Comparison of ENCODE assay signal across 8 cellular contexts in the genomic region with DNA sequence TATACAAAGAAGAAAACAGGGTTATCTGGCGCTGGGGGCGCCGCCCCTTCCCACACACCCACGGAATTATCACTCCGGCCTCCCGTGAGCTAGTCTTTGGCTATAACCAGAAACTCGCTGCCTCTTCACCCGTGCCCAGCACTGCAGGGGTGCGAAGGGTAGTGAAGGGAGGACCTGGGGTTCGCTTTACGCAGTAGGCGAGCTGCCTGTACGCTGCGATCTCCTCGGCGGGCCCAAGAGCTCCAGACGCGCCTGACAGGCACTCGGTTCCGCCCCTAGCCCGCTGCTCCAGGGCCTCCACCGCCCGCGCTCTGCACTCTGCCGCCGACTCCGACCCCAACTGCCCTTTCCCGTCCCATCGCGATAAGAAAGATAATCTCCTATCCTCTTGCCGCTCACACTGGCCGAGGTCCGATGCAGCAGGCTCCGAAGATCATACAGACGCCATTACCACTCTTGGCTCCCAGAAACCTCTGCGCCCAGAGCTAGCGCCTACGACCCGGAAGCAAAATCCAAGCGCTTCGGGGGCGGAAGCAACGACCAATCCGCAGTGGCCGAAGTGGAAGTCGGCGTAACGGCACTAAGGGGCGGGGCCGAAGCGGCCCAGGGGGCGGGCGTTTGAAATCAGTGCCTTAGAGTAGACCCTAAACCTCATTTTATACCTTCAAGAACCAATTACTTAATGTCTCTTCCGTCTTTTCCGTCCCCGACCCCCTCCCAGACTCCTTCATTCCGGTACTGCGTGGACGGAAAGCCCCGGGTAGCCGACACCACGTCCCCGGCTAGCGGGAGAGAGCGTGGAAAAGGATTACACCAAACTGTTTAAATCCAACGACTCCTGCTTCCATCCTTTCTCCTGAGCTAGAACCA. TPM values are rescaled to one million over a fixed set of nuclear protein-coding genes. Genes with fewer than 3 reads are reported as not detected.
DNase-seq lines count a peak whose midpoint lies in the region; ATAC-seq and TF ChIP-seq lines count a peak whose summit lies in the region.

Gene CWC15, minus strand, starts transcription at position 458 of the 870 bp plus-strand sequence. CDS start 1,371 bp downstream, outside the sequence.
Gene KDM4D, plus strand, starts transcription at position 611 of the 870 bp plus-strand sequence. CDS start 23,664 bp downstream, outside the sequence.

- CTCF ChIA-PET in WTC11 (lab: Charles Lee) = interaction anchor here (1.1 to 1.3 kb wide), 4 partner anchors 94 to 451 kb away, joined by 3 to 8 read pairs (median 4); no protein-coding TSS in a partner anchor

- H3K27me3 ChIP-seq in smooth muscle cell (ENCODE audit: low read depth) = no peaks in the 10 kb centered on the region

- in situ Hi-C loops in GM18951 (cut with MboI; ENCODE audit: low sequenced_read_pairs, unreplicated experiment) = no loop called here

- POLR2A ChIA-PET in WTC11 (lab: Charles Lee) = interaction anchor here (1.5 to 2.1 kb wide), 2 partner anchors 16 to 94 kb away, joined by 6 to 10 read pairs; partner anchors contain the start of gene SRSF8

- H3K4me3 Mint-ChIP-seq in WTC11 (peak within 1 kb of the TSS; percentile 99), immature natural killer cell (peak within 1 kb of the TSS; percentile 92 to 99 (median 97))

- peak; percentile 83 for TF ChIP-seq POLR2A in GM18951 (IDR thresholded peaks at IDR 0.05; ENCODE audit: extremely low read depth, insufficient read depth, insufficient read length)

- peak within 1 kb of the TSS; percentile 99 for H2AFZ ChIP-seq in smooth muscle cell (ENCODE audit: low read depth)

- DNase-seq in AG08396 (ENCODE audit: low spot score) = peak; percentile 96
- peak; percentile 88 for DNase-seq in NCI-H2227 treated with DMSO at 0.1 percent for 48 hours (lab: John Stamatoyannopoulos, UW)
- peak; percentile 92 for DNase-seq in WTC11 (ENCODE audit: low spot score)
- DNase-seq in caudate nucleus (lab: John Stamatoyannopoulos, UW) = peak; percentile 26 to 97 (median 91)
- DNase-seq in immature natural killer cell = peak; percentile 89 to 92 (median 90)
- DNase-seq in smooth muscle cell (lab: John Stamatoyannopoulos, UW; ENCODE audit: unreplicated experiment) = peak; percentile 70

- H4K20me1 ChIP-seq in smooth muscle cell (ENCODE audit: low read depth) = no peaks in the 10 kb centered on the region

- H3F3A ChIP-seq in smooth muscle cell (ENCODE audit: low read depth) = peaks cover 6% of the 10 kb centered on the region

- under 1% methylated on average over 66 of the region's 66 CpGs for WGBS in smooth muscle cell (ENCODE audit: low lambda C conversion rate)

- peaks cover 30% of the 10 kb centered on the region for H3K36me3 ChIP-seq in smooth muscle cell (ENCODE audit: low read depth)

- H3K4me1 Mint-ChIP-seq in WTC11 (peaks cover 10% of the 10 kb centered on the region), immature natural killer cell (peaks cover 28 to 54% of the 10 kb centered on the region in 2 donors)

- H3K4me3 ChIP-seq in smooth muscle cell = peak within 1 kb of the TSS; percentile 87

- H3K27ac ChIP-seq in caudate nucleus (ENCODE audit: low read depth, low read length) (no peak within 1 kb of the TSS), smooth muscle cell (ENCODE audit: low read depth) (peak within 1 kb of the TSS; percentile 81)

- ATAC-seq in HG03175 (IDR thresholded peaks at IDR 0.05; ENCODE audit: unreplicated experiment) (peak; percentile 100), WTC11 (peak; percentile 99)

- peaks cover 29% of the 10 kb centered on the region for H3K79me2 ChIP-seq in smooth muscle cell (ENCODE audit: low read depth)

- no peaks in the 10 kb centered on the region for H3K9me3 ChIP-seq in smooth muscle cell (replicated peaks; ENCODE audit: low read depth)

- H3K36me3 Mint-ChIP-seq in WTC11 (peaks cover 31% of the 10 kb centered on the region), immature natural killer cell (peaks cover 20 to 40% (median 25%) of the 10 kb centered on the region in 3 donors)

- no peaks in the 10 kb centered on the region for H3K27me3 Mint-ChIP-seq in WTC11 (ENCODE audit: low read depth)
- H3K27me3 Mint-ChIP-seq in immature natural killer cell (ENCODE audit: low read depth in 3 of 3) = peaks cover 3 to 10% (median 6%) of the 10 kb centered on the region in 3 donors

- peak within 1 kb of the TSS; percentile 98 for H3K27ac Mint-ChIP-seq in WTC11
- H3K27ac Mint-ChIP-seq in immature natural killer cell = peak within 1 kb of the TSS; percentile 94 to 99 (median 96)

- no peaks in the 10 kb centered on the region for H3K9me3 Mint-ChIP-seq in WTC11
- no peaks in the 10 kb centered on the region for H3K9me3 Mint-ChIP-seq in immature natural killer cell

- peak within 1 kb of the TSS; percentile 87 for H3K4me2 ChIP-seq in smooth muscle cell

- no peak for TF ChIP-seq CTCF in WTC11 (IDR thresholded peaks at IDR 0.05)
- TF ChIP-seq CTCF in smooth muscle cell (IDR thresholded peaks at IDR 0.05; ENCODE audit: borderline replicate concordance, insufficient read depth, poor library complexity, severe bottlenecking) = no peak

- H3K9ac ChIP-seq in smooth muscle cell (ENCODE audit: low read depth) = peak within 1 kb of the TSS; percentile 93

- peaks cover 12% of the 10 kb centered on the region for H3K4me1 ChIP-seq in smooth muscle cell (ENCODE audit: low read depth)

TF ChIP-seq in WTC11, 78 proteins besides CTCF, POLR2A, EP300 and RAD21 (continues in another document):
- TF ChIP-seq NFATC4 (CRISPR knock-in tag; IDR thresholded peaks at IDR 0.05) (no peak), IRF2 (CRISPR knock-in tag; IDR thresholded peaks at IDR 0.05; ENCODE audit: borderline replicate concordance, low read depth) (no peak), GABPB1 (CRISPR knock-in tag; IDR thresholded peaks at IDR 0.05) (peak; percentile 86), ZNF232 (CRISPR knock-in tag; IDR thresholded peaks at IDR 0.05) (0 out of 2 replicates have a peak, but pooled peaks have one; percentile 76), MXD4 (CRISPR knock-in tag; IDR thresholded peaks at IDR 0.05; ENCODE audit: borderline replicate concordance) (no peak), KAT7 (CRISPR knock-in tag; IDR thresholded peaks at IDR 0.05; ENCODE audit: borderline replicate concordance) (0 out of 2 replicates have a peak, but pooled peaks have one; percentile 77), ZNF425 (CRISPR knock-in tag; conservative IDR thresholded peaks at IDR 0.05) (no peak), ATF1 (CRISPR knock-in tag; IDR thresholded peaks at IDR 0.05) (no peak), SMAD4 (CRISPR knock-in tag; IDR thresholded peaks at IDR 0.05) (no peak), ESRRA (CRISPR knock-in tag; IDR thresholded peaks at IDR 0.05; ENCODE audit: borderline replicate concordance) (no peak), NFE2L1 (CRISPR knock-in tag; IDR thresholded peaks at IDR 0.05) (0 out of 2 replicates have a peak, but pooled peaks have one; percentile 24), NR1H2 (CRISPR knock-in tag; IDR thresholded peaks at IDR 0.05) (no peak), ZNF317 (CRISPR knock-in tag; IDR thresholded peaks at IDR 0.05; ENCODE audit: borderline replicate concordance, low read depth) (no peak), ZNF396 (CRISPR knock-in tag; IDR thresholded peaks at IDR 0.05; ENCODE audit: borderline replicate concordance) (no peak), E2F4 (CRISPR knock-in tag; IDR thresholded peaks at IDR 0.05; ENCODE audit: borderline replicate concordance, low read depth) (peak; percentile 39; the same call in 1 of the 2 replicates), SP1 (CRISPR knock-in tag; conservative IDR thresholded peaks at IDR 0.05) (peak; percentile 88), FOXP1 (CRISPR knock-in tag; IDR thresholded peaks at IDR 0.05; ENCODE audit: borderline replicate concordance) (peak; percentile 68; the same call in 1 of the 2 replicates), GRHL2 (CRISPR knock-in tag; IDR thresholded peaks at IDR 0.05; ENCODE audit: insufficient replicate concordance, severe bottlenecking) (no peak)
- TF ChIP-seq, protein P1, sequence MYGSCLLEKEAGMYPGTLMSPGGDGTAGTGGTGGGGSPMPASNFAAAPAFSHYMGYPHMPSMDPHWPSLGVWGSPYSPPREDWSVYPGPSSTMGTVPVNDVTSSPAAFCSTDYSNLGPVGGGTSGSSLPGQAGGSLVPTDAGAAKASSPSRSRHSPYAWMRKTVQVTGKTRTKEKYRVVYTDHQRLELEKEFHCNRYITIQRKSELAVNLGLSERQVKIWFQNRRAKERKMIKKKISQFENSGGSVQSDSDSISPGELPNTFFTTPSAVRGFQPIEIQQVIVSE (CRISPR knock-in tag; IDR thresholded peaks at IDR 0.05; ENCODE audit: borderline replicate concordance) = no peak

RNA-seq across cellular contexts. Expression of gene CWC15, which starts in this region (rescaled TPM):
- total RNA-seq in WTC11 (2021) (49.4 to 55.5 TPM (median 52.1 TPM) in 3 replicates), smooth muscle cell (64.1 and 80.7 TPM in 2 replicates)
- polyA plus RNA-seq in immature natural killer cell (10 to 100 TPM; 40.4 to 48.7 (median 47.2) TPM), smooth muscle cell (70.0 and 70.2 TPM in 2 replicates)

RNA-seq across cellular contexts. Expression of gene KDM4D, which starts in this region (rescaled TPM):
- total RNA-seq in WTC11 (2021) (1.9 to 2.4 TPM (median 2.1 TPM) in 3 replicates), smooth muscle cell (0.63 and 0.94 TPM in 2 replicates)
- polyA plus RNA-seq in immature natural killer cell (under 1 TPM in 2 of 3 donors, not detected in 1; 0.10 to 0.22 TPM), smooth muscle cell (0.54 and 1.4 TPM in 2 replicates)
